1 cellular context compared by ENCODE assay signal in the genomic region with DNA sequence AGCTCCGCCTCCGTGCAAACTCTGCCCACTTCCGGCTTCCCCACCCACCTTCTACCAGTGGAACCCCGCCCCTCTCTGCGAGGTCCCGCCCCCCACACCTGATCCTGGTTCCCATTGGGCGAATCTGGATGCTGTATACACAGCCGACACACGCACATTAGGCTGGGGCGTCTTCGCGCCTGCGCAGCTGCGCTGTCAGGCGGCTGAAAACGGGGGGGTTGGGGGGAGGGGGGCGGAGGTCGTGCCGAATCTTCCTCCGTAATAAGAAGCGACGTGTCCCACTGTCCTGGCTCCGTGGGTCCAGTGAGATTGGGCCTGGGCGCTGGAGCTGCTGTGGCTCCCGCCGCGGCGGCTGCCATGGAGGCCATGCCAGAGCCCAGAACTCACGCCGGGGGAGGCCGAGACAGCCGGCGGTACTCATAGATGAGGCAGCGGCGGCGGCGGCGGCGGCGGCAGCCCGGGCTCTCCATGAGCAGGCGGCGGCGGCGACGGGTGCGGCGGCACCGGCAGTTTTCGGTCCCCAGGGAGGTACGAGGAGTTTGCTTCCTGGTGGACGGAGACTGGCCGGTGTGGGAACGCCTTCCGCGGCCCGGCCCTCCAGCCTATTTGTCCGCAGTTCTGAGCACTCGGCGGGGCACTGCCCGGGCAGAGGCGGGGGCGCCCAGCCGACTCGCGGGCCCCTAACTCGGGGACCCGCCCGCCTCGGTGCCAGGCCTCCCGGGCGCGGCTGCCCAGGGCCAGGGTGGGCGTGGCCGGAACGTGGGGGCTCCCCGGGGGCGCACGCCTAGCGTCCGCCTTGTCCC.
TF ChIP-seq lines count a peak whose summit lies in the region.

No MANE protein-coding gene starts in this region.

TF ChIP-seq in HepG2, 621 proteins besides CTCF, POLR2A, EP300 and RAD21 (continued from another document and continues in another):
- TF ChIP-seq, protein P1, sequence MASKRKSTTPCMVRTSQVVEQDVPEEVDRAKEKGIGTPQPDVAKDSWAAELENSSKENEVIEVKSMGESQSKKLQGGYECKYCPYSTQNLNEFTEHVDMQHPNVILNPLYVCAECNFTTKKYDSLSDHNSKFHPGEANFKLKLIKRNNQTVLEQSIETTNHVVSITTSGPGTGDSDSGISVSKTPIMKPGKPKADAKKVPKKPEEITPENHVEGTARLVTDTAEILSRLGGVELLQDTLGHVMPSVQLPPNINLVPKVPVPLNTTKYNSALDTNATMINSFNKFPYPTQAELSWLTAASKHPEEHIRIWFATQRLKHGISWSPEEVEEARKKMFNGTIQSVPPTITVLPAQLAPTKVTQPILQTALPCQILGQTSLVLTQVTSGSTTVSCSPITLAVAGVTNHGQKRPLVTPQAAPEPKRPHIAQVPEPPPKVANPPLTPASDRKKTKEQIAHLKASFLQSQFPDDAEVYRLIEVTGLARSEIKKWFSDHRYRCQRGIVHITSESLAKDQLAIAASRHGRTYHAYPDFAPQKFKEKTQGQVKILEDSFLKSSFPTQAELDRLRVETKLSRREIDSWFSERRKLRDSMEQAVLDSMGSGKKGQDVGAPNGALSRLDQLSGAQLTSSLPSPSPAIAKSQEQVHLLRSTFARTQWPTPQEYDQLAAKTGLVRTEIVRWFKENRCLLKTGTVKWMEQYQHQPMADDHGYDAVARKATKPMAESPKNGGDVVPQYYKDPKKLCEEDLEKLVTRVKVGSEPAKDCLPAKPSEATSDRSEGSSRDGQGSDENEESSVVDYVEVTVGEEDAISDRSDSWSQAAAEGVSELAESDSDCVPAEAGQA (IDR thresholded peaks at IDR 0.05; ENCODE audit: low read depth), result no peak
- TF ChIP-seq, protein P1 (CRISPR knock-in tag; IDR thresholded peaks at IDR 0.05; ENCODE audit: borderline replicate concordance), result no peak
- no peak for TF ChIP-seq PTBP1 (IDR thresholded peaks at IDR 0.05; ENCODE audit: low read depth, low read length, poor library complexity, severe bottlenecking)
- TF ChIP-seq JUND (CRISPR knock-in tag; IDR thresholded peaks at IDR 0.05), result no peak
- no peak for TF ChIP-seq EZH2 (conservative IDR thresholded peaks at IDR 0.05; ENCODE audit: low read depth, low read length)
- TF ChIP-seq GZF1 (CRISPR knock-in tag; IDR thresholded peaks at IDR 0.05), result no peak
- peak; percentile 8; the same call in 1 of the 2 replicates for TF ChIP-seq KAT8 (CRISPR knock-in tag; IDR thresholded peaks at IDR 0.05)
- no peak for TF ChIP-seq BRCA1 (CRISPR knock-in tag; IDR thresholded peaks at IDR 0.05)
- no peak for TF ChIP-seq ZBTB7A (CRISPR knock-in tag; IDR thresholded peaks at IDR 0.05)
- TF ChIP-seq SP5 (CRISPR knock-in tag; IDR thresholded peaks at IDR 0.05; ENCODE audit: borderline replicate concordance, low read depth), result peak; percentile 77; the same call in 1 of the 2 replicates
- peak; percentile 42; the same call in 1 of the 2 replicates for TF ChIP-seq DR1 (CRISPR knock-in tag; IDR thresholded peaks at IDR 0.05)
- no peak for TF ChIP-seq ZNF629 (CRISPR knock-in tag; conservative IDR thresholded peaks at IDR 0.05)
- TF ChIP-seq, protein P2, sequence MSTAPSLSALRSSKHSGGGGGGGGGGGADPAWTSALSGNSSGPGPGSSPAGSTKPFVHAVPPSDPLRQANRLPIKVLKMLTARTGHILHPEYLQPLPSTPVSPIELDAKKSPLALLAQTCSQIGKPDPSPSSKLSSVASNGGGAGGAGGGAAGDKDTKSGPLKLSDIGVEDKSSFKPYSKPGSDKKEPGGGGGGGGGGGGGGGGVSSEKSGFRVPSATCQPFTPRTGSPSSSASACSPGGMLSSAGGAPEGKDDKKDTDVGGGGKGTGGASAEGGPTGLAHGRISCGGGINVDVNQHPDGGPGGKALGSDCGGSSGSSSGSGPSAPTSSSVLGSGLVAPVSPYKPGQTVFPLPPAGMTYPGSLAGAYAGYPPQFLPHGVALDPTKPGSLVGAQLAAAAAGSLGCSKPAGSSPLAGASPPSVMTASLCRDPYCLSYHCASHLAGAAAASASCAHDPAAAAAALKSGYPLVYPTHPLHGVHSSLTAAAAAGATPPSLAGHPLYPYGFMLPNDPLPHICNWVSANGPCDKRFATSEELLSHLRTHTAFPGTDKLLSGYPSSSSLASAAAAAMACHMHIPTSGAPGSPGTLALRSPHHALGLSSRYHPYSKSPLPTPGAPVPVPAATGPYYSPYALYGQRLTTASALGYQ (CRISPR knock-in tag; IDR thresholded peaks at IDR 0.05), result no peak
- no peak for TF ChIP-seq ZNF782 (CRISPR knock-in tag; IDR thresholded peaks at IDR 0.05; ENCODE audit: borderline replicate concordance)
- TF ChIP-seq MEIS1 (CRISPR knock-in tag; IDR thresholded peaks at IDR 0.05; ENCODE audit: borderline replicate concordance), result no peak
- no peak for TF ChIP-seq FOXA1 (IDR thresholded peaks at IDR 0.05)
- peak; percentile 81 for TF ChIP-seq FOXA1 (CRISPR knock-in tag; IDR thresholded peaks at IDR 0.05)
- TF ChIP-seq ZSCAN29 (CRISPR knock-in tag; conservative IDR thresholded peaks at IDR 0.05), result no peak
- TF ChIP-seq, protein P3, sequence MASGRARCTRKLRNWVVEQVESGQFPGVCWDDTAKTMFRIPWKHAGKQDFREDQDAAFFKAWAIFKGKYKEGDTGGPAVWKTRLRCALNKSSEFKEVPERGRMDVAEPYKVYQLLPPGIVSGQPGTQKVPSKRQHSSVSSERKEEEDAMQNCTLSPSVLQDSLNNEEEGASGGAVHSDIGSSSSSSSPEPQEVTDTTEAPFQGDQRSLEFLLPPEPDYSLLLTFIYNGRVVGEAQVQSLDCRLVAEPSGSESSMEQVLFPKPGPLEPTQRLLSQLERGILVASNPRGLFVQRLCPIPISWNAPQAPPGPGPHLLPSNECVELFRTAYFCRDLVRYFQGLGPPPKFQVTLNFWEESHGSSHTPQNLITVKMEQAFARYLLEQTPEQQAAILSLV (CRISPR knock-in tag; IDR thresholded peaks at IDR 0.05; ENCODE audit: borderline replicate concordance), result peak; percentile 77; the same call in 1 of the 2 replicates
- no peak for TF ChIP-seq ZFAT (CRISPR knock-in tag; conservative IDR thresholded peaks at IDR 0.05)
- peak; percentile 47 for TF ChIP-seq SKI (IDR thresholded peaks at IDR 0.05; ENCODE audit: partially characterized antibody)
- TF ChIP-seq SRY (CRISPR knock-in tag; IDR thresholded peaks at IDR 0.05), result peak; percentile 31; the same call in 1 of the 2 replicates
- no peak for TF ChIP-seq KLF13 (CRISPR knock-in tag; IDR thresholded peaks at IDR 0.05)
- TF ChIP-seq, protein P4, sequence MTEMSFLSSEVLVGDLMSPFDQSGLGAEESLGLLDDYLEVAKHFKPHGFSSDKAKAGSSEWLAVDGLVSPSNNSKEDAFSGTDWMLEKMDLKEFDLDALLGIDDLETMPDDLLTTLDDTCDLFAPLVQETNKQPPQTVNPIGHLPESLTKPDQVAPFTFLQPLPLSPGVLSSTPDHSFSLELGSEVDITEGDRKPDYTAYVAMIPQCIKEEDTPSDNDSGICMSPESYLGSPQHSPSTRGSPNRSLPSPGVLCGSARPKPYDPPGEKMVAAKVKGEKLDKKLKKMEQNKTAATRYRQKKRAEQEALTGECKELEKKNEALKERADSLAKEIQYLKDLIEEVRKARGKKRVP (CRISPR knock-in tag; IDR thresholded peaks at IDR 0.05), result peak in 1 of 2 experiments; percentile 45; a peak in 1 of 4 replicates
- no peak for TF ChIP-seq SP140L (CRISPR knock-in tag; IDR thresholded peaks at IDR 0.05; ENCODE audit: borderline replicate concordance)
- TF ChIP-seq, protein P5, sequence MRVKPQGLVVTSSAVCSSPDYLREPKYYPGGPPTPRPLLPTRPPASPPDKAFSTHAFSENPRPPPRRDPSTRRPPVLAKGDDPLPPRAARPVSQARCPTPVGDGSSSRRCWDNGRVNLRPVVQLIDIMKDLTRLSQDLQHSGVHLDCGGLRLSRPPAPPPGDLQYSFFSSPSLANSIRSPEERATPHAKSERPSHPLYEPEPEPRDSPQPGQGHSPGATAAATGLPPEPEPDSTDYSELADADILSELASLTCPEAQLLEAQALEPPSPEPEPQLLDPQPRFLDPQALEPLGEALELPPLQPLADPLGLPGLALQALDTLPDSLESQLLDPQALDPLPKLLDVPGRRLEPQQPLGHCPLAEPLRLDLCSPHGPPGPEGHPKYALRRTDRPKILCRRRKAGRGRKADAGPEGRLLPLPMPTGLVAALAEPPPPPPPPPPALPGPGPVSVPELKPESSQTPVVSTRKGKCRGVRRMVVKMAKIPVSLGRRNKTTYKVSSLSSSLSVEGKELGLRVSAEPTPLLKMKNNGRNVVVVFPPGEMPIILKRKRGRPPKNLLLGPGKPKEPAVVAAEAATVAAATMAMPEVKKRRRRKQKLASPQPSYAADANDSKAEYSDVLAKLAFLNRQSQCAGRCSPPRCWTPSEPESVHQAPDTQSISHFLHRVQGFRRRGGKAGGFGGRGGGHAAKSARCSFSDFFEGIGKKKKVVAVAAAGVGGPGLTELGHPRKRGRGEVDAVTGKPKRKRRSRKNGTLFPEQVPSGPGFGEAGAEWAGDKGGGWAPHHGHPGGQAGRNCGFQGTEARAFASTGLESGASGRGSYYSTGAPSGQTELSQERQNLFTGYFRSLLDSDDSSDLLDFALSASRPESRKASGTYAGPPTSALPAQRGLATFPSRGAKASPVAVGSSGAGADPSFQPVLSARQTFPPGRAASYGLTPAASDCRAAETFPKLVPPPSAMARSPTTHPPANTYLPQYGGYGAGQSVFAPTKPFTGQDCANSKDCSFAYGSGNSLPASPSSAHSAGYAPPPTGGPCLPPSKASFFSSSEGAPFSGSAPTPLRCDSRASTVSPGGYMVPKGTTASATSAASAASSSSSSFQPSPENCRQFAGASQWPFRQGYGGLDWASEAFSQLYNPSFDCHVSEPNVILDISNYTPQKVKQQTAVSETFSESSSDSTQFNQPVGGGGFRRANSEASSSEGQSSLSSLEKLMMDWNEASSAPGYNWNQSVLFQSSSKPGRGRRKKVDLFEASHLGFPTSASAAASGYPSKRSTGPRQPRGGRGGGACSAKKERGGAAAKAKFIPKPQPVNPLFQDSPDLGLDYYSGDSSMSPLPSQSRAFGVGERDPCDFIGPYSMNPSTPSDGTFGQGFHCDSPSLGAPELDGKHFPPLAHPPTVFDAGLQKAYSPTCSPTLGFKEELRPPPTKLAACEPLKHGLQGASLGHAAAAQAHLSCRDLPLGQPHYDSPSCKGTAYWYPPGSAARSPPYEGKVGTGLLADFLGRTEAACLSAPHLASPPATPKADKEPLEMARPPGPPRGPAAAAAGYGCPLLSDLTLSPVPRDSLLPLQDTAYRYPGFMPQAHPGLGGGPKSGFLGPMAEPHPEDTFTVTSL (CRISPR knock-in tag; IDR thresholded peaks at IDR 0.05; ENCODE audit: borderline replicate concordance), result no peak
- TF ChIP-seq, protein P6, sequence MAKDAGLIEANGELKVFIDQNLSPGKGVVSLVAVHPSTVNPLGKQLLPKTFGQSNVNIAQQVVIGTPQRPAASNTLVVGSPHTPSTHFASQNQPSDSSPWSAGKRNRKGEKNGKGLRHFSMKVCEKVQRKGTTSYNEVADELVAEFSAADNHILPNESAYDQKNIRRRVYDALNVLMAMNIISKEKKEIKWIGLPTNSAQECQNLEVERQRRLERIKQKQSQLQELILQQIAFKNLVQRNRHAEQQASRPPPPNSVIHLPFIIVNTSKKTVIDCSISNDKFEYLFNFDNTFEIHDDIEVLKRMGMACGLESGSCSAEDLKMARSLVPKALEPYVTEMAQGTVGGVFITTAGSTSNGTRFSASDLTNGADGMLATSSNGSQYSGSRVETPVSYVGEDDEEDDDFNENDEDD (CRISPR knock-in tag; IDR thresholded peaks at IDR 0.05; ENCODE audit: borderline replicate concordance), result no peak
- TF ChIP-seq, protein P7, sequence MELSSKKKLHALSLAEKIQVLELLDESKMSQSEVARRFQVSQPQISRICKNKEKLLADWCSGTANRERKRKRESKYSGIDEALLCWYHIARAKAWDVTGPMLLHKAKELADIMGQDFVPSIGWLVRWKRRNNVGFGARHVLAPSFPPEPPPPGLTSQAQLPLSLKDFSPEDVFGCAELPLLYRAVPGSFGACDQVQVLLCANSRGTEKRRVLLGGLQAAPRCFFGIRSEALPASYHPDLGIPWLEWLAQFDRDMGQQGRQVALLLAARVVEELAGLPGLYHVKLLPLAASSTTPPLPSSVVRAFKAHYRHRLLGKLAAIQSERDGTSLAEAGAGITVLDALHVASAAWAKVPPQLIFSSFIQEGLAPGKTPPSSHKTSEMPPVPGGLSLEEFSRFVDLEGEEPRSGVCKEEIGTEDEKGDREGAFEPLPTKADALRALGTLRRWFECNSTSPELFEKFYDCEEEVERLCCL (CRISPR knock-in tag; IDR thresholded peaks at IDR 0.05; ENCODE audit: borderline replicate concordance), result no peak
- no peak for TF ChIP-seq MED13 (CRISPR knock-in tag; IDR thresholded peaks at IDR 0.05)
- peak; percentile 85 for TF ChIP-seq ASH2L (IDR thresholded peaks at IDR 0.05; ENCODE audit: insufficient read length, low read depth, low read length)
- TF ChIP-seq NFIB (CRISPR knock-in tag; IDR thresholded peaks at IDR 0.05; ENCODE audit: borderline replicate concordance), result no peak
- TF ChIP-seq KLF9 (CRISPR knock-in tag; IDR thresholded peaks at IDR 0.05; ENCODE audit: low read depth), result peak; percentile 55; the same call in 1 of the 2 replicates
- TF ChIP-seq, protein P8, sequence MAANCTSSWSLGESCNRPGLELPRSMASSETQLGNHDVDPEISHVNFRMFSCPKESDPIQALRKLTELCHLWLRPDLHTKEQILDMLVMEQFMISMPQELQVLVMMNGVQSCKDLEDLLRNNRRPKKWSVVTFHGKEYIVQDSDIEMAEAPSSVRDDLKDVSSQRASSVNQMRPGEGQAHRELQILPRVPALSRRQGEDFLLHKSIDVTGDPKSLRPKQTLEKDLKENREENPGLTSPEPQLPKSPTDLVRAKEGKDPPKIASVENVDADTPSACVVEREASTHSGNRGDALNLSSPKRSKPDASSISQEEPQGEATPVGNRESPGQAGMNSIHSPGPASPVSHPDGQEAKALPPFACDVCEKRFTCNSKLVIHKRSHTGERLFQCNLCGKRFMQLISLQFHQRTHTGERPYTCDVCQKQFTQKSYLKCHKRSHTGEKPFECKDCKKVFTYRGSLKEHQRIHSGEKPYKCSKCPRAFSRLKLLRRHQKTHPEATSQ (CRISPR knock-in tag; IDR thresholded peaks at IDR 0.05; ENCODE audit: borderline replicate concordance), result peak; percentile 83; the same call in 1 of the 2 replicates
- TF ChIP-seq SALL1 (CRISPR knock-in tag; IDR thresholded peaks at IDR 0.05), result peak; percentile 66
- peak; percentile 16; the same call in 1 of the 2 replicates for TF ChIP-seq SOX5 (CRISPR knock-in tag; IDR thresholded peaks at IDR 0.05; ENCODE audit: borderline replicate concordance)
